Comparison of ENCODE assay signal across 1 cellular context in genomic region chr17:79842136-79842655, GRCh38.
TF ChIP-seq lines count a peak whose summit lies in the region.

No MANE protein-coding gene starts in this region.

TF ChIP-seq in SK-N-SH treated with all-trans-retinoic acid at 6 μM for 48 hours, 23 proteins besides CTCF, POLR2A, EP300 and RAD21 (continued from another document):
- TF ChIP-seq CSRNP3 (CRISPR knock-in tag; IDR thresholded peaks at IDR 0.05) (no peak), ESRRG (CRISPR knock-in tag; IDR thresholded peaks at IDR 0.05) (no peak), CREB5 (CRISPR knock-in tag; IDR thresholded peaks at IDR 0.05; ENCODE audit: low read depth) (no peak), TOX (CRISPR knock-in tag; IDR thresholded peaks at IDR 0.05; ENCODE audit: borderline replicate concordance) (no peak), ZC3H10 (CRISPR knock-in tag; IDR thresholded peaks at IDR 0.05) (no peak), RARB (CRISPR knock-in tag; IDR thresholded peaks at IDR 0.05) (no peak), TCF4 (CRISPR knock-in tag; IDR thresholded peaks at IDR 0.05; ENCODE audit: borderline replicate concordance) (no peak), POU6F1 (CRISPR knock-in tag; IDR thresholded peaks at IDR 0.05; ENCODE audit: borderline replicate concordance, low read depth) (no peak), PPARA (CRISPR knock-in tag; IDR thresholded peaks at IDR 0.05; ENCODE audit: borderline replicate concordance) (no peak), TSHZ2 (CRISPR knock-in tag; IDR thresholded peaks at IDR 0.05) (no peak)
